8 cellular contexts compared by ENCODE assay signal in the genomic region with DNA sequence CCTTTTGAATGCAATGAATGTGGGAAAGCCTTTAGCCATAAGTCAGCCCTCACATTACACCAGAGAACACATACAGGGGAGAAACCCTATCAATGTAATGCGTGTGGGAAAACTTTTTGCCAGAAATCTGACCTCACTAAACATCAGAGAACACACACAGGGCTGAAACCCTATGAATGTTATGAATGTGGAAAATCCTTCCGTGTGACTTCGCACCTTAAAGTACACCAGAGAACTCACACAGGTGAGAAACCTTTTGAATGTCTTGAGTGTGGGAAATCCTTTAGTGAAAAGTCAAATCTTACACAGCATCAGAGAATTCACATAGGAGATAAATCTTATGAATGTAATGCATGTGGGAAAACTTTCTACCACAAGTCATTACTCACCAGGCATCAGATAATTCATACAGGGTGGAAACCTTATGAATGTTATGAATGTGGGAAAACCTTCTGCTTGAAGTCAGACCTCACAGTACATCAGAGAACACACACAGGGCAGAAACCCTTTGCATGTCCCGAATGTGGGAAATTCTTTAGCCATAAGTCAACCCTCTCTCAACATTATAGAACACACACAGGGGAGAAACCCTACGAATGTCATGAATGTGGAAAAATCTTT. TPM values are rescaled to one million over a fixed set of nuclear protein-coding genes. Genes with fewer than 3 reads are reported as not detected.
DNase-seq lines count a peak whose midpoint lies in the region; ATAC-seq, FAIRE-seq and TF ChIP-seq lines count a peak whose summit lies in the region.
"Not testable (repeated sequence)": the region's sequence is repeated elsewhere in the genome, so short reads cannot be mapped to it uniquely, and the experiment has no call there.

No MANE protein-coding gene starts in this region.

- 99% methylated on average over 5 of the region's 5 CpGs for WGBS in liver

- in situ Hi-C loops in astrocyte of the spinal cord (cut with HindIII; ENCODE audit: low sequenced_read_pairs): not testable (repeated sequence)

- FAIRE-seq in GM12891 (lab: Jason Lieb, UNC): peak; percentile 50
- peak; percentile 89 for FAIRE-seq in HTR-8/SVneo (lab: Jason Lieb, UNC)

- H2AFZ ChIP-seq in ACC112 (ENCODE audit: low read length, unreplicated experiment): not testable (repeated sequence)

- TF ChIP-seq CTCF in RWPE2 (IDR thresholded peaks at IDR 0.05; ENCODE audit: poor library complexity, severe bottlenecking); astrocyte of the spinal cord (IDR thresholded peaks at IDR 0.05; ENCODE audit: low read depth, low read length); liver (IDR thresholded peaks at IDR 0.05; ENCODE audit: low read depth, low read length, missing input control): not testable (repeated sequence)

- not testable (repeated sequence) for H3K4me1 ChIP-seq in ACC112 (ENCODE audit: control insufficient read depth, insufficient read depth, low read length, unreplicated experiment); RWPE2 (ENCODE audit: insufficient read depth, poor library complexity, severe bottlenecking); liver (ENCODE audit: control insufficient read depth in 4 of 4, insufficient read depth in 4 of 4, low read length in 3 of 4); subcutaneous abdominal adipose tissue (ENCODE audit: control insufficient read depth in 5 of 5, insufficient read depth in 5 of 5, low read length in 5 of 5)

- not testable (repeated sequence) for H3K9ac ChIP-seq in liver (ENCODE audit: low read depth in 1 of 2, low read length in 2 of 2)
- H3K9ac ChIP-seq in subcutaneous abdominal adipose tissue (ENCODE audit: low read length in 5 of 5): peak overlapping the region in 1 of 5 donors; percentile 57

- H3K79me2 ChIP-seq in ACC112 (ENCODE audit: control insufficient read depth, insufficient read depth, low read length, unreplicated experiment): not testable (repeated sequence)

- not testable (repeated sequence) for TF ChIP-seq RAD21 in liver (IDR thresholded peaks at IDR 0.05)

- not testable (repeated sequence) for H3K27me3 ChIP-seq in ACC112 (ENCODE audit: insufficient read depth, low read length); RWPE2 (ENCODE audit: insufficient read depth, poor library complexity, severe bottlenecking); liver (ENCODE audit: control insufficient read depth in 4 of 4, insufficient read depth in 4 of 4, low read length in 3 of 4); subcutaneous abdominal adipose tissue (ENCODE audit: control insufficient read depth in 5 of 5, insufficient read depth in 4 of 5, low read length in 5 of 5)

- not testable (repeated sequence) for ATAC-seq in RWPE2 (ENCODE audit: low read depth)

- not testable (repeated sequence) for H3K4me3 ChIP-seq in ACC112 (ENCODE audit: low read depth, low read length); RWPE2 (ENCODE audit: severe bottlenecking); astrocyte of the spinal cord (ENCODE audit: low read depth, low read length)
- H3K4me3 ChIP-seq in liver (ENCODE audit: low read depth in 1 of 3, low read length in 3 of 3): peak overlapping the region in 2 of 3 donors; percentile 23 to 61
- H3K4me3 ChIP-seq in subcutaneous abdominal adipose tissue (ENCODE audit: low read depth in 1 of 5, low read length in 5 of 5): peak overlapping the region in 4 of 5 donors; percentile 6 to 51 (median 44)

- H3K36me3 ChIP-seq in ACC112 (ENCODE audit: insufficient read depth, low read length) (peaks cover 52% of the 10 kb centered on the region), RWPE2 (ENCODE audit: low read depth) (peaks cover 39% of the 10 kb centered on the region), liver (ENCODE audit: control insufficient read depth in 4 of 4, insufficient read depth in 3 of 4, low read depth in 1 of 4, low read length in 3 of 4) (peaks cover 14 to 82% (median 67%) of the 10 kb centered on the region in 4 donors), subcutaneous abdominal adipose tissue (ENCODE audit: control insufficient read depth in 5 of 5, insufficient read depth in 5 of 5, low read length in 5 of 5) (peaks cover 40 to 52% (median 50%) of the 10 kb centered on the region in 5 donors)

- H3K9me3 ChIP-seq in RWPE2 (ENCODE audit: severe bottlenecking): peaks cover 17% of the 10 kb centered on the region
- H3K9me3 ChIP-seq in liver (ENCODE audit: control insufficient read depth in 4 of 4, low read length in 3 of 4): peaks cover 27 to 55% (median 48%) of the 10 kb centered on the region in 4 donors
- peaks cover 25 to 48% (median 40%) of the 10 kb centered on the region in 5 donors for H3K9me3 ChIP-seq in subcutaneous abdominal adipose tissue (ENCODE audit: control insufficient read depth in 5 of 5, low read length in 5 of 5)

- not testable (repeated sequence) for DNase-seq in GM12891 (ENCODE audit: insufficient read length, low spot score); HTR-8/SVneo (ENCODE audit: insufficient read length, low spot score); RWPE2 (ENCODE audit: low spot score)
- DNase-seq in astrocyte of the spinal cord (ENCODE audit: low read depth, low spot score) (peak; percentile 23), dermis blood vessel endothelial cell (peak; percentile 4)

- H3K27ac ChIP-seq in ACC112 (ENCODE audit: low read depth, low read length): peak overlapping the region; percentile 87
- peak overlapping the region; percentile 78 for H3K27ac ChIP-seq in RWPE2 (ENCODE audit: poor library complexity, severe bottlenecking)
- H3K27ac ChIP-seq in liver (ENCODE audit: low read depth in 1 of 2, low read length in 2 of 2); subcutaneous abdominal adipose tissue (ENCODE audit: low read depth, low read length): not testable (repeated sequence)

- TF ChIP-seq POLR2A in GM12891 (IDR thresholded peaks at IDR 0.05; ENCODE audit: low read depth, low read length): not testable (repeated sequence)

RNA-seq across cellular contexts. Expression of gene ZNF37A, which starts 38.8 kb away (rescaled TPM):
- polyA plus RNA-seq in GM12891 (2012; ENCODE audit: low read depth, missing spikeins): 8.3 TPM
- 9.4 and 10.9 TPM in 2 replicates for total RNA-seq in dermis blood vessel endothelial cell
- total RNA-seq in liver: 10 to 100 TPM in 1 of 2 donors, 1 to 10 TPM in 1; 5.2 to 11.5 TPM
- 1 to 10 TPM; 3.5 to 3.6 TPM for polyA plus RNA-seq in liver

RNA-seq across cellular contexts. Expression of gene ZNF33A, which starts 44.9 kb away (rescaled TPM):
- 5.4 TPM for polyA plus RNA-seq in GM12891 (2012; ENCODE audit: low read depth, missing spikeins)
- total RNA-seq in dermis blood vessel endothelial cell (23.1 and 26.9 TPM in 2 replicates), liver (10 to 100 TPM; 16.2 to 25.7 TPM)
- polyA plus RNA-seq in liver: 10 to 100 TPM in 1 of 2 donors, 1 to 10 TPM in 1; 6.7 to 10.1 TPM
